In genomic region chr1:220655509-220655908, GRCh38 we compare ENCODE assay signal across 1 cellular context.
TF ChIP-seq lines count a peak whose summit lies in the region.

No MANE protein-coding gene starts in this region.

TF ChIP-seq in GM23338, 12 proteins besides CTCF, POLR2A, EP300 and RAD21 (continued from another document):
- TF ChIP-seq ZNF462 (CRISPR knock-in tag; IDR thresholded peaks at IDR 0.05): no peak
- no peak for TF ChIP-seq ZNF331 (CRISPR knock-in tag; IDR thresholded peaks at IDR 0.05; ENCODE audit: low read depth)
- no peak for TF ChIP-seq ETS1 (IDR thresholded peaks at IDR 0.05)
